In genomic region chr1:1893291-1893985, GRCh38 we compare ENCODE assay signal across 14 cellular contexts. TPM values are rescaled to one million over a fixed set of nuclear protein-coding genes. Genes with fewer than 3 reads are reported as not detected.
A peak's percentile ranks its signal among the peaks of the same experiment; 100 is the strongest.
DNase-seq lines count a peak whose midpoint lies in the region; ATAC-seq lines count a peak whose summit lies in the region.
"Had no signal": no experiment of that assay in that cellular context is flagged by ENCODE, and none has a peak within 500 bp of the region (broad histone marks: within the 10 kb centered on the region; RNA-seq: fewer than 3 reads in every experiment).

No MANE protein-coding gene starts in this region.

- H3K27ac Mint-ChIP-seq in activated T-cell treated with anti-CD3 and anti-CD28 coated beads, Interleukin-2, amount 50 U/mL, for 72 hours: peak overlapping the region; percentile 44
- H3K27ac Mint-ChIP-seq in T-helper 17 cell (peak overlapping the region; percentile 97), immature natural killer cell (peak overlapping the region in 2 of 6 donors; percentile 48 to 59)
- H3K27ac Mint-ChIP-seq in stimulated activated effector memory CD8-positive, alpha-beta T cell treated with anti-CD3 and anti-CD28 coated beads, Interleukin-12 subunit alpha, Interleukin-12 subunit beta, amount 100 ng/mL, for 72 hours: peak overlapping the region; percentile 94

- H3K9me3 ChIP-seq in T-helper 17 cell (ENCODE audit: control insufficient read depth, low read length, poor library complexity, severe bottlenecking): no peaks in the 10 kb centered on the region
- H3K9me3 ChIP-seq: lower lobe of right lung, upper lobe of right lung had no signal

- H3K27me3 Mint-ChIP-seq in activated T-cell treated with anti-CD3 and anti-CD28 coated beads, Interleukin-2, amount 50 U/mL, for 72 hours (ENCODE audit: low read depth): no peaks in the 10 kb centered on the region
- H3K27me3 Mint-ChIP-seq in T-helper 17 cell: no peaks in the 10 kb centered on the region
- H3K27me3 Mint-ChIP-seq in immature natural killer cell (ENCODE audit: low read depth in 3 of 3): peaks cover 14 to 24% (median 15%) of the 10 kb centered on the region in 3 donors

- H3K9me3 Mint-ChIP-seq in activated T-cell treated with anti-CD3 and anti-CD28 coated beads, Interleukin-2, amount 50 U/mL, for 72 hours: no peaks in the 10 kb centered on the region
- no peaks in the 10 kb centered on the region for H3K9me3 Mint-ChIP-seq in immature natural killer cell
- H3K9me3 Mint-ChIP-seq in stimulated activated effector memory CD8-positive, alpha-beta T cell treated with anti-CD3 and anti-CD28 coated beads, Interleukin-12 subunit alpha, Interleukin-12 subunit beta, amount 100 ng/mL, for 72 hours: no peaks in the 10 kb centered on the region

- ATAC-seq in activated T-cell treated with anti-CD3 and anti-CD28 coated beads, Interleukin-2, amount 50 U/mL, for 72 hours (replicated peaks in 1 of 2): no peak
- ATAC-seq in T-helper 17 cell: no peak
- ATAC-seq in stimulated activated effector memory CD8-positive, alpha-beta T cell treated with anti-CD3 and anti-CD28 coated beads, Interleukin-12 subunit alpha, Interleukin-12 subunit beta, amount 100 ng/mL, for 72 hours: no peak
- ATAC-seq: lower lobe of right lung, upper lobe of right lung had no signal

- H3K4me1 Mint-ChIP-seq in activated T-cell treated with anti-CD3 and anti-CD28 coated beads, Interleukin-2, amount 50 U/mL, for 72 hours (ENCODE audit: low read depth): peaks cover 43% of the 10 kb centered on the region
- H3K4me1 Mint-ChIP-seq in T-helper 17 cell (peaks cover 37% of the 10 kb centered on the region), immature natural killer cell (peaks cover 33 to 39% of the 10 kb centered on the region in 2 donors)
- peaks cover 41% of the 10 kb centered on the region for H3K4me1 Mint-ChIP-seq in stimulated activated effector memory CD8-positive, alpha-beta T cell treated with anti-CD3 and anti-CD28 coated beads, Interleukin-12 subunit alpha, Interleukin-12 subunit beta, amount 100 ng/mL, for 72 hours

- DNase-seq in activated T-cell treated with anti-CD3 and anti-CD28 coated beads, Interleukin-2, amount 50 U/mL, for 72 hours: no peak
- DNase-seq in activated T-cell treated with anti-CD3 and anti-CD28 coated beads for 4 hours (no peak), T-helper 17 cell (no peak), immature natural killer cell (no peak), NCI-H2196 treated with DMSO at 0.1 percent for 48 hours (lab: John Stamatoyannopoulos, UW; ENCODE audit: unreplicated experiment) (no peak), midbrain (lab: John Stamatoyannopoulos, UW) (no peak), NCI-H526 (lab: John Stamatoyannopoulos, UW) (no peak)
- no peak for DNase-seq in stimulated activated effector memory CD8-positive, alpha-beta T cell treated with anti-CD3 and anti-CD28 coated beads, Interleukin-12 subunit alpha, Interleukin-12 subunit beta, amount 100 ng/mL, for 72 hours (ENCODE audit: low spot score in 2 of 2)
- DNase-seq: anterior cingulate cortex, DMS153, lower lobe of right lung, NCI-H1092 treated with DMSO at 0.1 percent for 48 hours, upper lobe of right lung had no signal

- peaks cover 8 to 10% of the 10 kb centered on the region in 2 donors for H3K36me3 Mint-ChIP-seq in activated T-cell treated with anti-CD3 and anti-CD28 coated beads, Interleukin-2, amount 50 U/mL, for 72 hours (ENCODE audit: insufficient read depth in 2 of 2)
- peaks cover 4% of the 10 kb centered on the region for H3K36me3 Mint-ChIP-seq in T-helper 17 cell (ENCODE audit: low read depth)
- no peaks in the 10 kb centered on the region for H3K36me3 Mint-ChIP-seq in immature natural killer cell
- peaks cover 25% of the 10 kb centered on the region for H3K36me3 Mint-ChIP-seq in stimulated activated effector memory CD8-positive, alpha-beta T cell treated with anti-CD3 and anti-CD28 coated beads, Interleukin-12 subunit alpha, Interleukin-12 subunit beta, amount 100 ng/mL, for 72 hours

- H3K4me3 Mint-ChIP-seq in activated T-cell treated with anti-CD3 and anti-CD28 coated beads, Interleukin-2, amount 50 U/mL, for 72 hours: peak overlapping the region in 1 of 2 donors; percentile 55
- peak overlapping the region; percentile 97 for H3K4me3 Mint-ChIP-seq in T-helper 17 cell
- peak overlapping the region in 3 of 5 donors; percentile 41 to 67 (median 53) for H3K4me3 Mint-ChIP-seq in immature natural killer cell
- H3K4me3 Mint-ChIP-seq in stimulated activated effector memory CD8-positive, alpha-beta T cell treated with anti-CD3 and anti-CD28 coated beads, Interleukin-12 subunit alpha, Interleukin-12 subunit beta, amount 100 ng/mL, for 72 hours: peak overlapping the region; percentile 84

RNA-seq across cellular contexts. Expression of gene GNB1, which starts 2.6 kb away (rescaled TPM):
- 100 to 1,000 TPM; 350 to 418 TPM for total RNA-seq in activated T-cell treated with anti-CD3 and anti-CD28 coated beads, Interleukin-2, amount 50 U/mL, for 72 hours
- total RNA-seq in T-helper 17 cell: 100 to 1,000 TPM; 236 to 255 TPM
- polyA plus RNA-seq in immature natural killer cell: 100 to 1,000 TPM in 1 of 3 donors, 10 to 100 TPM in 2; 53.4 to 111 (median 98.7) TPM

RNA-seq across cellular contexts. Expression of gene CALML6, which starts 21.6 kb away (rescaled TPM):
- total RNA-seq in activated T-cell treated with anti-CD3 and anti-CD28 coated beads, Interleukin-2, amount 50 U/mL, for 72 hours: 1 to 10 TPM; 1.8 TPM
- total RNA-seq in T-helper 17 cell: under 1 TPM; 0.35 to 0.55 TPM
- polyA plus RNA-seq in immature natural killer cell: not detected
- total RNA-seq: lower lobe of right lung, RPMI7951 had no signal

RNA-seq across cellular contexts. Expression of gene TMEM52, which starts 25.6 kb away (rescaled TPM):
- total RNA-seq in activated T-cell treated with anti-CD3 and anti-CD28 coated beads, Interleukin-2, amount 50 U/mL, for 72 hours: 1 to 10 TPM in 1 of 2 donors, under 1 TPM in 1; 0.88 to 1.0 TPM
- total RNA-seq in T-helper 17 cell: under 1 TPM in 1 of 2 donors, not detected in 1; 0.52 TPM
- polyA plus RNA-seq in immature natural killer cell: under 1 TPM in 1 of 3 donors, not detected in 2; 0.18 TPM
